7 cellular contexts compared by ENCODE assay signal in the genomic region with DNA sequence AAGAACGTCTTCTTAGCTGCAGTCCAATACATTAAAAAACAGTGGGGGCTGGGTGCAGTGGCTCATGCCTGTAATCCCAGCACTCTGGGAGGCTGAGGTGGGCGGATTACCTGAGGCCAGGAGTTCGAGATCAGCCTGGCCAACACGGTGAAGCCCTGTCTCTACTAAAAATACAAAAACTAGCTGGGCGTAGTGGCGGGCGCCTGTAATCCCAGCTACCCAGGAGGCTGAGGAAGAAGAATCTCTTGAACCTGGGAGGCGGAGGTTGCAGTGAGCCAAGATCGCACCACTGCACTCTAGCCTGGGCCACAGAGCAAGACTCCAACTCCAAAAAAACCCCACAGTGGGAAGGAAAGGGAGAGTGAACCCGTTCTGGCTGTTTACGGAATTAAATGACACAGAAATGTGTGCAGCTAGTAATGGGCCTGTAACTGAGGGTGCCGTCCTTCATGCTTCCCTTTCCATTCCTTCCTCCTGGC. TPM values are rescaled to one million over a fixed set of nuclear protein-coding genes. Genes with fewer than 3 reads are reported as not detected.
DNase-seq lines count a peak whose midpoint lies in the region; ATAC-seq and TF ChIP-seq lines count a peak whose summit lies in the region.
"Not testable (repeated sequence)": the region's sequence is repeated elsewhere in the genome, so short reads cannot be mapped to it uniquely, and the experiment has no call there.

No MANE protein-coding gene starts in this region.

- CTCF ChIA-PET in CD8-positive, alpha-beta T cell (lab: Charles Lee) = interaction anchor here (1.0 kb wide), 1 partner anchor 97 kb away, joined by 3 read pairs; no protein-coding TSS in a partner anchor
- CTCF ChIA-PET in activated CD4-positive, alpha-beta memory T cell treated with anti-CD3 and anti-CD28 coated beads, Interleukin-2, amount 10 ng/mL, durations not matched to agents 7 days and 5 days (lab: Charles Lee) = not testable (repeated sequence)

- H3K9me3 ChIP-seq in CD8-positive, alpha-beta T cell (ENCODE audit: low read length); fibroblast of lung (ENCODE audit: control insufficient read depth, insufficient read depth, low read depth, low read length); lower lobe of right lung; trophoblast cell (ENCODE audit: insufficient read depth, low read depth, low read length): not testable (repeated sequence)

- ATAC-seq in CD8-positive, alpha-beta T cell; lower lobe of right lung: not testable (repeated sequence)

- not testable (repeated sequence) for H2BK12ac ChIP-seq in trophoblast cell (ENCODE audit: low read length)

- H3K4me3 ChIP-seq in CD8-positive, alpha-beta T cell (ENCODE audit: low read depth, low read length); brain microvascular endothelial cell (ENCODE audit: low read depth, low read length); fibroblast of lung (replicated peaks in 1 of 4; ENCODE audit: control extremely low read depth in 1 of 4, insufficient read depth in 1 of 4, low read depth in 3 of 4, low read length in 4 of 4); lower lobe of right lung: not testable (repeated sequence)
- peak overlapping the region; percentile 43 for H3K4me3 ChIP-seq in trophoblast cell (ENCODE audit: low read depth, low read length)

- H3K27me3 ChIP-seq in CD8-positive, alpha-beta T cell (ENCODE audit: insufficient read depth, low read length); brain microvascular endothelial cell (replicated peaks); fibroblast of lung (ENCODE audit: control insufficient read depth, insufficient read depth, low read length); lower lobe of right lung (ENCODE audit: low read depth); trophoblast cell (ENCODE audit: insufficient read depth, low read length): not testable (repeated sequence)

- not testable (repeated sequence) for H2AFZ ChIP-seq in fibroblast of lung (ENCODE audit: low read length); trophoblast cell (ENCODE audit: insufficient read depth, low read length, poor library complexity)

- H3K4me2 ChIP-seq in fibroblast of lung (ENCODE audit: extremely low read depth, insufficient read depth, low read length) = peak overlapping the region; percentile 3
- not testable (repeated sequence) for H3K4me2 ChIP-seq in trophoblast cell (ENCODE audit: low read length)

- not testable (repeated sequence) for H3K14ac ChIP-seq in trophoblast cell (ENCODE audit: low read length)

- in situ Hi-C loops in brain microvascular endothelial cell (cut with HindIII; ENCODE audit: low pct_ligation_motif_present, low sequenced_read_pairs) = not testable (repeated sequence)

- peaks cover 84% of the 10 kb centered on the region for H3K36me3 ChIP-seq in CD8-positive, alpha-beta T cell (ENCODE audit: insufficient read depth, low read length)
- peaks cover 28% of the 10 kb centered on the region for H3K36me3 ChIP-seq in brain microvascular endothelial cell (replicated peaks)
- H3K36me3 ChIP-seq in fibroblast of lung (ENCODE audit: control insufficient read depth, insufficient read depth, low read length) = not testable (repeated sequence)
- peaks cover 100% of the 10 kb centered on the region for H3K36me3 ChIP-seq in lower lobe of right lung
- peaks cover 23 to 50% of the 10 kb centered on the region in 2 experiments for H3K36me3 ChIP-seq in trophoblast cell (ENCODE audit: control insufficient read depth in 1 of 2, insufficient read depth in 2 of 2, low read length in 2 of 2)

- not testable (repeated sequence) for H2AK5ac ChIP-seq in trophoblast cell (ENCODE audit: low read length)

- not testable (repeated sequence) for TF ChIP-seq CTCF in CD8-positive, alpha-beta T cell (IDR thresholded peaks at IDR 0.05); brain microvascular endothelial cell (IDR thresholded peaks at IDR 0.05; ENCODE audit: low read depth, low read length, missing control alignments); fibroblast of lung (conservative IDR thresholded peaks at IDR 0.05 in 1 of 2, IDR thresholded peaks at IDR 0.05 in 1 of 2; ENCODE audit: low read depth in 1 of 2, low read length in 2 of 2); lower lobe of right lung (IDR thresholded peaks at IDR 0.05)

- not testable (repeated sequence) for DNase-seq in CD8-positive, alpha-beta T cell; activated CD4-positive, alpha-beta memory T cell treated with anti-CD3 and anti-CD28 coated beads, Interleukin-2, amount 10 ng/mL, durations not matched to agents 7 days and 5 days; brain microvascular endothelial cell; fibroblast of lung (ENCODE audit: low read depth in 2 of 2); lower lobe of right lung; trophoblast cell

- peak overlapping the region; percentile 64 for H3K27ac Mint-ChIP-seq in CD8-positive, alpha-beta T cell
- H3K27ac Mint-ChIP-seq in activated CD4-positive, alpha-beta memory T cell treated with anti-CD3 and anti-CD28 coated beads, Interleukin-2, amount 10 ng/mL, durations not matched to agents 7 days and 5 days = peak overlapping the region; percentile 24
- peak overlapping the region; percentile 79 for H3K27ac Mint-ChIP-seq in stimulated activated naive CD8-positive, alpha-beta T cell treated with anti-CD3 and anti-CD28 coated beads, Interleukin-15, Interleukin-2, amounts not matched to agents 100 ng/mL and 50 ng/mL, for 24 hours

- H4K12ac ChIP-seq in trophoblast cell (ENCODE audit: low read depth, low read length) = not testable (repeated sequence)

- H2BK120ac ChIP-seq in trophoblast cell (ENCODE audit: insufficient read depth, low read length, poor library complexity) = not testable (repeated sequence)

- not testable (repeated sequence) for H4K91ac ChIP-seq in trophoblast cell (ENCODE audit: low read depth, low read length)

- peaks cover 93% of the 10 kb centered on the region for H3K36me3 Mint-ChIP-seq in CD8-positive, alpha-beta T cell
- peaks cover 79% of the 10 kb centered on the region for H3K36me3 Mint-ChIP-seq in activated CD4-positive, alpha-beta memory T cell treated with anti-CD3 and anti-CD28 coated beads, Interleukin-2, amount 10 ng/mL, durations not matched to agents 7 days and 5 days (ENCODE audit: low read depth)
- peaks cover 76% of the 10 kb centered on the region for H3K36me3 Mint-ChIP-seq in stimulated activated naive CD8-positive, alpha-beta T cell treated with anti-CD3 and anti-CD28 coated beads, Interleukin-15, Interleukin-2, amounts not matched to agents 100 ng/mL and 50 ng/mL, for 24 hours (ENCODE audit: low read depth)

- H3K79me1 ChIP-seq in trophoblast cell (ENCODE audit: low read length) = not testable (repeated sequence)

- H3K79me2 ChIP-seq in fibroblast of lung (ENCODE audit: control insufficient read depth, insufficient read depth, low read length); trophoblast cell (ENCODE audit: control insufficient read depth, insufficient read depth, low read length, poor library complexity): not testable (repeated sequence)

- H3K18ac ChIP-seq in trophoblast cell (ENCODE audit: low read length) = not testable (repeated sequence)

- H3K9ac ChIP-seq in fibroblast of lung (ENCODE audit: insufficient read depth, low read length); trophoblast cell (ENCODE audit: low read length): not testable (repeated sequence)

- POLR2A ChIA-PET in CD8-positive, alpha-beta T cell (lab: Charles Lee) = interaction anchor here (1.5 kb wide), 1 partner anchor 16 kb away, joined by 3 read pairs; no protein-coding TSS in a partner anchor
- POLR2A ChIA-PET in activated CD4-positive, alpha-beta memory T cell treated with anti-CD3 and anti-CD28 coated beads, Interleukin-2, amount 10 ng/mL, durations not matched to agents 7 days and 5 days (lab: Charles Lee) = interaction anchor here (3.1 kb wide), 1 partner anchor 36 kb away, joined by 11 read pairs; the partner anchor contains the start of gene MARF1

- not testable (repeated sequence) for H4K20me1 ChIP-seq in fibroblast of lung (ENCODE audit: control insufficient read depth, extremely low read depth, insufficient read depth, low read length)

- not testable (repeated sequence) for H3K4me1 ChIP-seq in CD8-positive, alpha-beta T cell (ENCODE audit: insufficient read depth, low read length); fibroblast of lung (ENCODE audit: control insufficient read depth, extremely low read depth, insufficient read depth, low read length); trophoblast cell (ENCODE audit: control insufficient read depth in 1 of 2, insufficient read depth in 2 of 2, low read length in 2 of 2)
- peaks cover 12% of the 10 kb centered on the region for H3K4me1 ChIP-seq in lower lobe of right lung

- no CpG with 5 or more reads among the region's 12 CpGs for WGBS in trophoblast cell (ENCODE audit: extremely low coverage, insufficient coverage, insufficient read length)

- H3K4me1 Mint-ChIP-seq in CD8-positive, alpha-beta T cell (ENCODE audit: low read depth); activated CD4-positive, alpha-beta memory T cell treated with anti-CD3 and anti-CD28 coated beads, Interleukin-2, amount 10 ng/mL, durations not matched to agents 7 days and 5 days; stimulated activated naive CD8-positive, alpha-beta T cell treated with anti-CD3 and anti-CD28 coated beads, Interleukin-15, Interleukin-2, amounts not matched to agents 100 ng/mL and 50 ng/mL, for 24 hours (ENCODE audit: low read depth): not testable (repeated sequence)

- not testable (repeated sequence) for H3K23ac ChIP-seq in trophoblast cell (ENCODE audit: low read length)

- H2BK5ac ChIP-seq in trophoblast cell (ENCODE audit: low read depth, low read length, poor library complexity) = not testable (repeated sequence)

- H3K27me3 Mint-ChIP-seq in CD8-positive, alpha-beta T cell (ENCODE audit: low read depth); activated CD4-positive, alpha-beta memory T cell treated with anti-CD3 and anti-CD28 coated beads, Interleukin-2, amount 10 ng/mL, durations not matched to agents 7 days and 5 days; stimulated activated naive CD8-positive, alpha-beta T cell treated with anti-CD3 and anti-CD28 coated beads, Interleukin-15, Interleukin-2, amounts not matched to agents 100 ng/mL and 50 ng/mL, for 24 hours: not testable (repeated sequence)

- not testable (repeated sequence) for H3K27ac ChIP-seq in CD8-positive, alpha-beta T cell (ENCODE audit: low read depth, low read length); fibroblast of lung (ENCODE audit: insufficient read depth, low read length); trophoblast cell (ENCODE audit: low read depth, low read length)
- peak overlapping the region; percentile 25 for H3K27ac ChIP-seq in brain microvascular endothelial cell
- H3K27ac ChIP-seq in lower lobe of right lung = peak overlapping the region; percentile 22

- not testable (repeated sequence) for H3K4me3 Mint-ChIP-seq in CD8-positive, alpha-beta T cell; activated CD4-positive, alpha-beta memory T cell treated with anti-CD3 and anti-CD28 coated beads, Interleukin-2, amount 10 ng/mL, durations not matched to agents 7 days and 5 days; stimulated activated naive CD8-positive, alpha-beta T cell treated with anti-CD3 and anti-CD28 coated beads, Interleukin-15, Interleukin-2, amounts not matched to agents 100 ng/mL and 50 ng/mL, for 24 hours

- not testable (repeated sequence) for H4K8ac ChIP-seq in trophoblast cell (ENCODE audit: low read depth, low read length)

- H3K4ac ChIP-seq in trophoblast cell (ENCODE audit: low read depth, low read length) = not testable (repeated sequence)

- H3K9me3 Mint-ChIP-seq in CD8-positive, alpha-beta T cell; activated CD4-positive, alpha-beta memory T cell treated with anti-CD3 and anti-CD28 coated beads, Interleukin-2, amount 10 ng/mL, durations not matched to agents 7 days and 5 days; stimulated activated naive CD8-positive, alpha-beta T cell treated with anti-CD3 and anti-CD28 coated beads, Interleukin-15, Interleukin-2, amounts not matched to agents 100 ng/mL and 50 ng/mL, for 24 hours: not testable (repeated sequence)

- intact Hi-C loops in CD8-positive, alpha-beta T cell (cut with DNase I, micrococcal nuclease); lower lobe of right lung (cut with DNase I): not testable (repeated sequence)

RNA-seq across cellular contexts. Expression of gene MARF1, which starts 35.7 kb away (rescaled TPM):
- 100 to 1,000 TPM; 169 to 176 TPM for total RNA-seq in CD8-positive, alpha-beta T cell
- 10 to 100 TPM; 85.4 to 85.5 TPM for total RNA-seq in activated CD4-positive, alpha-beta memory T cell treated with anti-CD3 and anti-CD28 coated beads, Interleukin-2, amount 10 ng/mL, durations not matched to agents 7 days and 5 days
- 13.6 and 18.8 TPM in 2 replicates for total RNA-seq in fibroblast of lung
- polyA plus RNA-seq in fibroblast of lung = 14.0 and 14.6 TPM in 2 replicates
- polyA plus RNA-seq in fibroblast of lung (2012) = 11.5 and 15.5 TPM in 2 replicates
- polyA minus RNA-seq in fibroblast of lung (ENCODE audit: low replicate concordance) = 42.1 and 105 TPM in 2 replicates
- 111 TPM for total RNA-seq in lower lobe of right lung
- 18.2 and 20.2 TPM in 2 replicates for polyA plus RNA-seq in trophoblast cell (2013)

RNA-seq across cellular contexts. Expression of gene NDE1, which starts 42.8 kb away (rescaled TPM):
- total RNA-seq in CD8-positive, alpha-beta T cell = 100 to 1,000 TPM; 113 to 119 TPM
- total RNA-seq in activated CD4-positive, alpha-beta memory T cell treated with anti-CD3 and anti-CD28 coated beads, Interleukin-2, amount 10 ng/mL, durations not matched to agents 7 days and 5 days = 100 to 1,000 TPM; 115 to 133 TPM
- total RNA-seq in fibroblast of lung = 18.0 and 23.8 TPM in 2 replicates
- 24.0 and 33.4 TPM in 2 replicates for polyA plus RNA-seq in fibroblast of lung
- polyA plus RNA-seq in fibroblast of lung (2012) = 22.6 and 25.3 TPM in 2 replicates
- 21.4 and 37.4 TPM in 2 replicates for polyA minus RNA-seq in fibroblast of lung (ENCODE audit: low replicate concordance)
- total RNA-seq in lower lobe of right lung = 35.3 TPM
- 24.0 and 27.2 TPM in 2 replicates for polyA plus RNA-seq in trophoblast cell (2013)

Comparison
In these comparisons a context has a peak if more than half of its experiments do, and no peak if none do; other contexts are left out.
1. H3K27ac Mint-ChIP-seq: peak in every context shown above with its lines; median percentile 79 in stimulated activated naive CD8-positive, alpha-beta T cell treated with anti-CD3 and anti-CD28 coated beads, Interleukin-15, Interleukin-2, amounts not matched to agents 100 ng/mL and 50 ng/mL, for 24 hours; 64 in CD8-positive, alpha-beta T cell; 24 in activated CD4-positive, alpha-beta memory T cell treated with anti-CD3 and anti-CD28 coated beads, Interleukin-2, amount 10 ng/mL, durations not matched to agents 7 days and 5 days.